ENCODE assay signal across 8 cellular contexts in the genomic region with DNA sequence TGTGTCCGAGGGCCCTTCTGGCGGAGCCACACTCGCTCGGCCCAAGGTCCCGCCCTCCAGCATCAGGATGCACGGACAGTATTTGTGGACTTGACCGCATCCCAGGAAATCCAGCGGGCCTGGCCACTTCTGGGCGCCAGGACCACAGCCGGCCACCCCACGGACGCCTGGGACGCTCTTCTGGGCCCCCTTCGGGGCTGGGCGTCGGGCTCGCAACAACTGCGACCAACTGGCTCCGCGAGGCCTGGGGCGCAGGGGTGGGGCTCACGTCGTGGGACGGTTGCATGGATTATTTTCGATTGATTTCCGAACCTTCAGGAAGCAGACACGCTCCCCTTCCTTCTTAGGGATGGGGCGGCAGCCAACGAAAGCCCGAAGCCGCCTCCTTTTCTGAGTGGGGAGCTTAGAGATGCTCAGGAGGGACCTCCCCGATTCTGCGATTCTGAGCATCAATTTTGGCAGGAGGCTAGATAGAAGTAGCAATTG. TPM values are rescaled to one million over a fixed set of nuclear protein-coding genes. Genes with fewer than 3 reads are reported as not detected.
DNase-seq lines count a peak whose midpoint lies in the region; ATAC-seq and TF ChIP-seq lines count a peak whose summit lies in the region.

No MANE protein-coding gene starts in this region.

- peak; percentile 6 for DNase-seq in HEK293T (ENCODE audit: extremely low spot score)
- DNase-seq in Panc1 (ENCODE audit: low read depth, low spot score), result no peak
- peak in 45 of 61 donors; percentile 13 to 86 (median 55) for DNase-seq in caudate nucleus (lab: John Stamatoyannopoulos, UW)
- peak; percentile 39 to 63 (median 55) for DNase-seq in right lobe of liver
- no peak for DNase-seq in stomach
- no peak for DNase-seq in Ammon's horn (ENCODE audit: low spot score)
- DNase-seq in G401 (ENCODE audit: low spot score), result no peak

- H3K27ac ChIP-seq in DOHH2 (ENCODE audit: low read depth, low read length), result peak overlapping the region; percentile 38; the same call in 1 of the 2 replicates
- H3K27ac ChIP-seq in Panc1 (ENCODE audit: low read length), result peak overlapping the region; percentile 89
- peak overlapping the region; percentile 99 for H3K27ac ChIP-seq in caudate nucleus (ENCODE audit: low read depth, low read length)
- peak overlapping the region; percentile 59 to 90 (median 80) for H3K27ac ChIP-seq in right lobe of liver
- H3K27ac ChIP-seq in stomach, result peak overlapping the region; percentile 70 to 97 (median 94)

- ATAC-seq in Panc1 (no peak), right lobe of liver (peak; percentile 1 to 20 (median 12))

- CTCF ChIA-PET in HEK293T (lab: Yijun Ruan, JAX) (no interaction called here), Panc1 (lab: Charles Lee) (no interaction called here)

- WGBS in right lobe of liver (ENCODE audit: insufficient coverage, low coverage, low lambda C conversion rate, missing lambda C conversion rate), result 32% methylated on average over 8 of the region's 33 CpGs
- WGBS in stomach, 5 donors, result 18 to 27% (median 21%) methylated on average over 29 to 33 of the region's 33 CpGs

- peak overlapping the region; percentile 88 for H3K4me2 ChIP-seq in DOHH2 (ENCODE audit: low read length)

- H3K4me1 ChIP-seq in DOHH2 (ENCODE audit: control insufficient read depth, low read length), result peaks cover 26% of the 10 kb centered on the region
- H3K4me1 ChIP-seq in Panc1 (ENCODE audit: control insufficient read depth, insufficient read depth, low read length), result peaks cover 4% of the 10 kb centered on the region; the same call in 1 of the 2 replicates
- peaks cover 0 to 17% (median 10%) of the 10 kb centered on the region in 4 donors for H3K4me1 ChIP-seq in right lobe of liver
- H3K4me1 ChIP-seq in stomach, result peaks cover 11 to 30% (median 24%) of the 10 kb centered on the region in 4 donors

- peaks cover 19% of the 10 kb centered on the region for H4K20me1 ChIP-seq in DOHH2 (ENCODE audit: control insufficient read depth, insufficient read depth, low read depth, low read length)

- POLR2A ChIA-PET in HEK293T (lab: Yijun Ruan, JAX), result interaction anchor here (1.4 kb wide), 1 partner anchor 9 kb away, joined by 5 read pairs; no protein-coding TSS in a partner anchor
- POLR2A ChIA-PET in Panc1 (lab: Charles Lee), result interaction anchor here (0.7 kb wide), 1 partner anchor 14 kb away, joined by 3 read pairs; no protein-coding TSS in a partner anchor

- no peak for TF ChIP-seq CTCF in DOHH2 (IDR thresholded peaks at IDR 0.05; ENCODE audit: low read depth, low read length, poor library complexity, severe bottlenecking)
- TF ChIP-seq CTCF in Panc1 (IDR thresholded peaks at IDR 0.05), result no peak
- no peak for TF ChIP-seq CTCF in right lobe of liver (IDR thresholded peaks at IDR 0.05)
- TF ChIP-seq CTCF in stomach (IDR thresholded peaks at IDR 0.05), result no peak

- no peaks in the 10 kb centered on the region for H3K9me2 ChIP-seq in DOHH2 (replicated peaks; ENCODE audit: control insufficient read depth, low read length)

- H3K4me3 ChIP-seq in DOHH2 (ENCODE audit: low read length) (peak overlapping the region; percentile 95), Panc1 (ENCODE audit: low read depth in 2 of 2, low read length in 2 of 2) (peak overlapping the region; percentile 92 to 96), right lobe of liver (peak overlapping the region; percentile 82 to 91 (median 89)), stomach (peak overlapping the region; percentile 74 to 96 (median 86))

- intact Hi-C loops in Panc1 (cut with micrococcal nuclease; ENCODE audit: unreplicated experiment), result no loop called here
- intact Hi-C loops in right lobe of liver (cut with DNase I), result no loop called here
- intact Hi-C loops in stomach (cut with DNase I; ENCODE audit: low total_unique reads), result no loop called here

- H3K36me3 ChIP-seq in DOHH2 (ENCODE audit: control insufficient read depth, low read length) (peaks cover 42% of the 10 kb centered on the region), Panc1 (ENCODE audit: control insufficient read depth, insufficient read depth, low read length) (peaks cover 6% of the 10 kb centered on the region), right lobe of liver (no peaks in the 10 kb centered on the region), stomach (peaks cover 0 to 5% (median 0%) of the 10 kb centered on the region in 4 donors)

- TF ChIP-seq POLR2A in right lobe of liver (IDR thresholded peaks at IDR 0.05) (no peak), stomach (IDR thresholded peaks at IDR 0.05) (no peak)

- H3K9me3 ChIP-seq in DOHH2 (ENCODE audit: control insufficient read depth, insufficient read depth, low read length) (peaks cover 9% of the 10 kb centered on the region; the same call in 1 of the 2 replicates), Panc1 (ENCODE audit: control insufficient read depth, insufficient read depth, low read depth, low read length) (no peaks in the 10 kb centered on the region), right lobe of liver (no peaks in the 10 kb centered on the region), stomach (no peaks in the 10 kb centered on the region)

- H3K79me2 ChIP-seq in DOHH2 (ENCODE audit: control insufficient read depth, low read length), result peaks cover 52% of the 10 kb centered on the region

- peaks cover 9% of the 10 kb centered on the region for H3K27me3 ChIP-seq in DOHH2 (ENCODE audit: control insufficient read depth, low read length)
- H3K27me3 ChIP-seq in Panc1 (ENCODE audit: control insufficient read depth, insufficient read depth, low read length), result no peaks in the 10 kb centered on the region
- no peaks in the 10 kb centered on the region for H3K27me3 ChIP-seq in right lobe of liver
- peaks cover 0 to 16% (median 0%) of the 10 kb centered on the region in 3 donors for H3K27me3 ChIP-seq in stomach

- TF ChIP-seq EP300 in stomach (IDR thresholded peaks at IDR 0.05), result no peak

- no peaks in the 10 kb centered on the region for H3F3A ChIP-seq in DOHH2 (ENCODE audit: control insufficient read depth, insufficient read depth)

- in situ Hi-C loops in Panc1 (cut with HindIII; ENCODE audit: low pct_unique_long_range_greater_than_20kb, low sequenced_read_pairs), result no loop called here
- in situ Hi-C loops in G401 (cut with HindIII; ENCODE audit: low sequenced_read_pairs), result no loop called here

- no TSS peak for BruUV-seq in Panc1 (replicated peaks; lab: Mats Ljungman, UMichigan)

TF ChIP-seq in HEK293T, 16 proteins besides CTCF, POLR2A, EP300 and RAD21:
- TF ChIP-seq BHLHE40 (IDR thresholded peaks at IDR 0.05; ENCODE audit: borderline replicate concordance), result no peak
- peak; percentile 68 for TF ChIP-seq L3MBTL2 (conservative IDR thresholded peaks at IDR 0.05)
- no peak for TF ChIP-seq HDGF (IDR thresholded peaks at IDR 0.05; ENCODE audit: borderline replicate concordance)
- TF ChIP-seq CTBP1 (IDR thresholded peaks at IDR 0.05; ENCODE audit: borderline replicate concordance), result no peak
- TF ChIP-seq FOXA1 (IDR thresholded peaks at IDR 0.05), result no peak

RNA-seq across cellular contexts. Expression of a gene that starts 0.5 kb away (rescaled TPM):
- 40.0 TPM for total RNA-seq in Panc1 (2021; ENCODE audit: unreplicated experiment)
- polyA plus RNA-seq in Panc1 (2012; ENCODE audit: insufficient read length), result 13.9 TPM
- 10 to 100 TPM; 11.7 to 33.2 (median 21.6) TPM for total RNA-seq in right lobe of liver
- total RNA-seq in stomach, result 10 to 100 TPM in 4 of 5 donors, 1 to 10 TPM in 1; 6.4 to 96.3 (median 54.6) TPM
- polyA plus RNA-seq in stomach, result 10 to 100 TPM in 2 of 3 donors, 1 to 10 TPM in 1; 8.9 to 12.8 (median 11.9) TPM
- total RNA-seq in G401 (2014; rRNA removed; shearing (Covaris generic)), result 56.1 and 82.7 TPM in 2 replicates

RNA-seq across cellular contexts. Expression of a gene that starts 13.6 kb away (rescaled TPM):
- total RNA-seq in Panc1 (2021; ENCODE audit: unreplicated experiment) (9.7 TPM), right lobe of liver (10 to 100 TPM in 2 of 6 experiments, 1 to 10 TPM in 4; 5.1 to 13.4 (median 7.4) TPM), stomach (10 to 100 TPM in 3 of 5 donors, 1 to 10 TPM in 2; 2.3 to 25.0 (median 19.9) TPM)
- 4.0 TPM for polyA plus RNA-seq in Panc1 (2012; ENCODE audit: insufficient read length)
- 10 to 100 TPM in 1 of 3 donors, 1 to 10 TPM in 2; 5.0 to 12.5 (median 7.8) TPM for polyA plus RNA-seq in stomach
- 10.0 and 15.0 TPM in 2 replicates for total RNA-seq in G401 (2014; rRNA removed; shearing (Covaris generic))

Comparison
In these comparisons a context has a peak if more than half of its experiments do, and no peak if none do; other contexts are left out.
1. H3K27ac ChIP-seq: peak in every context shown above with its lines; median percentile 99 in caudate nucleus; 94 in stomach; 89 in Panc1; 80 in right lobe of liver; 38 in DOHH2.
2. DNase-seq: peak in HEK293T (single experiment), caudate nucleus (45 of 61) and right lobe of liver (3 of 3); none in Panc1 (single experiment), stomach (single experiment), Ammon's horn (single experiment) and G401 (single experiment).
3. Peak in every context shown above with its lines, with median percentiles within 50 percentile points of each other: H3K4me3 ChIP-seq.